Comparison of ENCODE assay signal across 8 cellular contexts in the genomic region with DNA sequence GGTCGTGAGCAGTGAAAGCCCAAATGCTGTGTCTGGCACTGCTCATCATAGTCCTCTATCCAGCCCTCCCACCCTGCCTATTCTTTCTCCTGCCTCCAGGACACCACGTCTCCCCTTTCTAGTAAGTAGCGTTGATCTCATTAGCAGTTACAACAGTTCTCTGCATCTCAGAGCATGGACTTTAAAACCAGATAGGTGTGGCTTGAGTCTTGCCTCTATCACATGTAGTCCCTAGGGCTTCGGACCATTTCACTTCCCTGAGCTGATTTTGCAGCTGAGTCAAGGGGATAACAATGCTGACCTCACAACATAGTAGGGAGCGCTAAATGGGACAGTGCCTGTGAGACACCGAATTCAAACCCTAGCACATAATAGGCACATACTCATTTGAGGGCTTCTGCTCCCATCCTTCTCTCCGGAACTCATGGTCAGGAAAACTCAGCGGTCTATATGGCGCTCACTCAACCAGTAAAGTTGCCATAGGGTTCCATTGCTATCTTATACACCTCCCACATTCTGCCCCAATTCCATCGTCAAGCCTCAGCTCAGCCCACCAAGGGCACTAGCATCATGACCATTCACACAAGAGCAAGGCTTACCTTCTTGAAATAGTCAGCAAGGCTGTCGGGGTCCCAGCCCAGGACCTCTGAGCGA. TPM values are rescaled to one million over a fixed set of nuclear protein-coding genes. Genes with fewer than 3 reads are reported as not detected.
DNase-seq lines count a peak whose midpoint lies in the region; ATAC-seq and TF ChIP-seq lines count a peak whose summit lies in the region.

No MANE protein-coding gene starts in this region.

- CTCF ChIA-PET in A673 (lab: Charles Lee), result no interaction called here

- intact Hi-C loops in A673 (cut with micrococcal nuclease; ENCODE audit: unreplicated experiment), result no loop called here

- TF ChIP-seq CTCF in progenitor cell of endocrine pancreas (IDR thresholded peaks at IDR 0.05; ENCODE audit: unreplicated experiment) (no peak), A673 (conservative IDR thresholded peaks at IDR 0.05; ENCODE audit: low read depth, low read length) (no peak)

- no peaks in the 10 kb centered on the region for H3K9me3 Mint-ChIP-seq in progenitor cell of endocrine pancreas (ENCODE audit: low read depth)

- H3K4me3 Mint-ChIP-seq in progenitor cell of endocrine pancreas (ENCODE audit: low read depth), result no peak overlapping the region

- no peak overlapping the region for H3K27ac Mint-ChIP-seq in progenitor cell of endocrine pancreas

- POLR2A ChIA-PET in A673 (lab: Charles Lee; ENCODE audit: low non-redundant PET), result no interaction called here

- ATAC-seq in GM21423 (IDR thresholded peaks at IDR 0.05; ENCODE audit: unreplicated experiment) (peak; percentile 58), left lobe of liver (peak; percentile 30)

- H3K36me3 ChIP-seq in KOPT-K1 (ENCODE audit: insufficient read depth, low read length), result peaks cover 45% of the 10 kb centered on the region
- no peaks in the 10 kb centered on the region for H3K36me3 ChIP-seq in A673 (ENCODE audit: insufficient read depth, low read length, poor library complexity, severe bottlenecking)
- H3K36me3 ChIP-seq in SJCRH30, result no peaks in the 10 kb centered on the region

- peak; percentile 8 for TF ChIP-seq POLR2A in GM15510 (IDR thresholded peaks at IDR 0.05; ENCODE audit: borderline replicate concordance, extremely low read depth, insufficient read length)

- H3K27ac ChIP-seq in KOPT-K1 (ENCODE audit: low read depth, low read length, poor library complexity, severe bottlenecking) (peak overlapping the region; percentile 98), A673 (ENCODE audit: low read depth, low read length, poor library complexity, severe bottlenecking) (no peak overlapping the region), SJCRH30 (no peak overlapping the region)

- H3K9me3 ChIP-seq in KOPT-K1 (ENCODE audit: insufficient read depth, low read length, poor library complexity, severe bottlenecking), result no peaks in the 10 kb centered on the region
- no peaks in the 10 kb centered on the region for H3K9me3 ChIP-seq in A673 (ENCODE audit: low read depth, low read length, poor library complexity, severe bottlenecking)
- H3K9me3 ChIP-seq in SJCRH30 (replicated peaks), result no peaks in the 10 kb centered on the region

- H3K36me3 Mint-ChIP-seq in progenitor cell of endocrine pancreas (ENCODE audit: insufficient read depth), result no peaks in the 10 kb centered on the region

- no TSS peak for BruUV-seq in A673 (replicated peaks; lab: Mats Ljungman, UMichigan)

- H3K4me1 ChIP-seq in A673 (ENCODE audit: insufficient read depth, low read length, poor library complexity, severe bottlenecking) (no peaks in the 10 kb centered on the region), SJCRH30 (no peaks in the 10 kb centered on the region)

- peaks cover 22% of the 10 kb centered on the region for H3K27me3 Mint-ChIP-seq in progenitor cell of endocrine pancreas

- no peak overlapping the region for H3K4me3 ChIP-seq in A673 (ENCODE audit: low read depth, low read length, poor library complexity, severe bottlenecking)
- H3K4me3 ChIP-seq in SJCRH30, result no peak overlapping the region

- no peaks in the 10 kb centered on the region for H3K27me3 ChIP-seq in A673 (replicated peaks; ENCODE audit: insufficient read depth, low read depth, low read length, poor library complexity)
- no peaks in the 10 kb centered on the region; the same call in 1 of the 2 replicates for H3K27me3 ChIP-seq in SJCRH30

- DNase-seq in left lobe of liver (ENCODE audit: low spot score) (no peak), HuH-7.5 (ENCODE audit: low spot score) (no peak), progenitor cell of endocrine pancreas (ENCODE audit: low spot score, unreplicated experiment) (no peak), A673 (ENCODE audit: low spot score) (no peak), SJCRH30 (no peak)

- no peaks in the 10 kb centered on the region for H3K4me1 Mint-ChIP-seq in progenitor cell of endocrine pancreas (ENCODE audit: low read depth)

RNA-seq across cellular contexts. Expression of a gene that starts 0.5 kb away (rescaled TPM):
- 7.3 TPM for total RNA-seq in left lobe of liver
- not detected in 2 replicates for total RNA-seq in progenitor cell of endocrine pancreas
- not detected in 2 replicates for total RNA-seq in A673 (2021)
- not detected in 2 replicates for total RNA-seq in SJCRH30 (2014; rRNA removed; shearing (Covaris generic))
